In the genomic region with DNA sequence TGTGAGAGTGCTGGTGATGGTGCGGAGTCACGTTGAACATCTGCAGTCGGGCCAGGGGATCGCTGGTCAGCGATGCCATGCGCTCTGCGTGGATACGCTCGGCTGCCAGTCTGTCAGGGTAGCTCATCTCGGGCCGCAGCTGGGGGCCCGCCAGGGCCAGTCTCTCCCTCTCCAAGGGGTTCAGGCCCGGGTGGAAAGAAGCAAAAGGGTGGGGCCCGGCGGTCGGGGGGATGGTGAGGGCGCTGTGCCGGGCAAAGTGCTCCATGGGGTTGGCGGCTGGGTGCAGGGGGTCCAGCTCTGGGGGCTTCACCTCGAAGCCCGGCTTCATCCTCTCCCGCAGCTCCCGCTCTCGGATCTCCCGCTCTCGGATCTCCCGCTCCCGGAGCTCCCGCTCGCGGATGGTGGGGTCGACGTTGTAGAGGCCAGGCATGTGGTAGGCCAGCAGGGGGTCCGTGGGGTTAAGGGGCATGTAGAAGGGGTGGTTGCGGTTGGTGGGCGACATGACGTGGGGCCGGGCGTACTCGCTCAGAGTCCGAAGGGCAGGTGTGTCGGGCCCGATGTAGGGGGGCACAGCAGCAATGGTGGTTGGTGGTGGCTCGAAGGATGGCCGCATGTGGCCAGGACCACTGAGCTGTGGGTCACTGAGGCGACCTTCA, we compare ENCODE assay signal across 26 cellular contexts. TPM values are rescaled to one million over a fixed set of nuclear protein-coding genes. Genes with fewer than 3 reads are reported as not detected.
DNase-seq lines count a peak whose midpoint lies in the region; ATAC-seq, FAIRE-seq and TF ChIP-seq lines count a peak whose summit lies in the region.
"Had no signal": no experiment of that assay in that cellular context is flagged by ENCODE, and none has a peak within 500 bp of the region (broad histone marks: within the 10 kb centered on the region; RNA-seq: fewer than 3 reads in every experiment).

No MANE protein-coding gene starts in this region.

- TF ChIP-seq CTCF in VCaP (conservative IDR thresholded peaks at IDR 0.05): no peak
- no peak for TF ChIP-seq CTCF in kidney (IDR thresholded peaks at IDR 0.05; ENCODE audit: borderline replicate concordance, extremely low read depth, insufficient read depth)
- no peak for TF ChIP-seq CTCF in Peyer's patch (IDR thresholded peaks at IDR 0.05)
- no peak for TF ChIP-seq CTCF in tibial nerve (IDR thresholded peaks at IDR 0.05)

- H3K27ac ChIP-seq in VCaP: peak overlapping the region; percentile 29; the same call in 1 of the 2 replicates
- no peak overlapping the region for H3K27ac ChIP-seq in kidney (ENCODE audit: low read depth in 2 of 2, low read length in 2 of 2)
- H3K27ac ChIP-seq in Peyer's patch: no peak overlapping the region
- peak overlapping the region in 2 of 4 donors; percentile 43 to 64 for H3K27ac ChIP-seq in tibial nerve
- H3K27ac ChIP-seq: C4-2B had no signal

- H3K9ac ChIP-seq in kidney (ENCODE audit: low read length in 2 of 2): no peak overlapping the region

- no peaks in the 10 kb centered on the region for H3K27me3 ChIP-seq in Peyer's patch
- no peaks in the 10 kb centered on the region for H3K27me3 ChIP-seq in tibial nerve

- H3K36me3 ChIP-seq in kidney (ENCODE audit: control insufficient read depth in 1 of 2, insufficient read depth in 2 of 2, low read length in 2 of 2) (peaks cover 64 to 85% of the 10 kb centered on the region in 2 donors), Peyer's patch (peaks cover 0 to 99% (median 0%) of the 10 kb centered on the region in 3 donors), tibial nerve (peaks cover 23 to 100% (median 56%) of the 10 kb centered on the region in 3 donors)

- H3K27ac Mint-ChIP-seq in central memory CD8-positive, alpha-beta T cell (ENCODE audit: low read depth): peak overlapping the region; percentile 13
- H3K27ac Mint-ChIP-seq in stimulated activated effector memory CD8-positive, alpha-beta T cell treated with anti-CD3 and anti-CD28 coated beads, Interleukin-12 subunit alpha, Interleukin-12 subunit beta, amount 100 ng/mL, for 72 hours: peak overlapping the region; percentile 58
- H3K27ac Mint-ChIP-seq in activated T-helper 1 cell treated with anti-CD3 and anti-CD28 coated beads, Interleukin-12 subunit alpha, Interleukin-12 subunit beta, Interleukin-2, Interleukin-4 antibody, amounts not matched to agents 30 ng/mL and 10 ng/mL and 1 ng/mL, durations not matched to agents 14 hours and 24 hours and 36 hours: no peak overlapping the region
- H3K27ac Mint-ChIP-seq: activated CD4-positive, alpha-beta memory T cell treated with anti-CD3 and anti-CD28 coated beads, Interleukin-2, amount 10 ng/mL, durations not matched to agents 7 days and 5 days had no signal

- TF ChIP-seq EP300 in tibial nerve (IDR thresholded peaks at IDR 0.05): no peak

- H3K4me3 Mint-ChIP-seq in central memory CD8-positive, alpha-beta T cell: no peak overlapping the region
- H3K4me3 Mint-ChIP-seq in stimulated activated effector memory CD8-positive, alpha-beta T cell treated with anti-CD3 and anti-CD28 coated beads, Interleukin-12 subunit alpha, Interleukin-12 subunit beta, amount 100 ng/mL, for 72 hours: no peak overlapping the region
- H3K4me3 Mint-ChIP-seq in activated T-helper 1 cell treated with anti-CD3 and anti-CD28 coated beads, Interleukin-12 subunit alpha, Interleukin-12 subunit beta, Interleukin-2, Interleukin-4 antibody, amounts not matched to agents 30 ng/mL and 10 ng/mL and 1 ng/mL, durations not matched to agents 14 hours and 24 hours and 36 hours: no peak overlapping the region
- H3K4me3 Mint-ChIP-seq: activated CD4-positive, alpha-beta memory T cell treated with anti-CD3 and anti-CD28 coated beads, Interleukin-2, amount 10 ng/mL, durations not matched to agents 7 days and 5 days had no signal

- WGBS in tibial nerve, 2 donors: 90 to 91% methylated on average over 45 to 46 of the region's 46 CpGs

- no peak for FAIRE-seq in kidney (lab: Jason Lieb, UNC)
- FAIRE-seq: GM18507 had no signal

- H3K9me3 ChIP-seq in kidney (ENCODE audit: control insufficient read depth in 1 of 2, low read length in 2 of 2) (no peaks in the 10 kb centered on the region), Peyer's patch (no peaks in the 10 kb centered on the region), tibial nerve (no peaks in the 10 kb centered on the region)
- H3K9me3 ChIP-seq: Caco-2, prostate gland had no signal

- H3K4me3 ChIP-seq in kidney (ENCODE audit: low read length in 2 of 2) (no peak overlapping the region), Peyer's patch (no peak overlapping the region), tibial nerve (no peak overlapping the region)
- H3K4me3 ChIP-seq: prostate gland had no signal

- intact Hi-C loops in kidney (cut with DNase I): no loop called here
- intact Hi-C loops in activated T-helper 1 cell treated with anti-CD3 and anti-CD28 coated beads, Interleukin-12 subunit alpha, Interleukin-12 subunit beta, Interleukin-2, Interleukin-4 antibody, amounts not matched to agents 30 ng/mL and 10 ng/mL and 1 ng/mL, durations not matched to agents 14 hours and 24 hours and 36 hours (cut with micrococcal nuclease): no loop called here

- peaks cover 6% of the 10 kb centered on the region for H3K4me1 Mint-ChIP-seq in central memory CD8-positive, alpha-beta T cell
- H3K4me1 Mint-ChIP-seq in stimulated activated effector memory CD8-positive, alpha-beta T cell treated with anti-CD3 and anti-CD28 coated beads, Interleukin-12 subunit alpha, Interleukin-12 subunit beta, amount 100 ng/mL, for 72 hours: peaks cover 6% of the 10 kb centered on the region
- H3K4me1 Mint-ChIP-seq in activated T-helper 1 cell treated with anti-CD3 and anti-CD28 coated beads, Interleukin-12 subunit alpha, Interleukin-12 subunit beta, Interleukin-2, Interleukin-4 antibody, amounts not matched to agents 30 ng/mL and 10 ng/mL and 1 ng/mL, durations not matched to agents 14 hours and 24 hours and 36 hours (ENCODE audit: low read depth): no peaks in the 10 kb centered on the region
- H3K4me1 Mint-ChIP-seq: activated CD4-positive, alpha-beta memory T cell treated with anti-CD3 and anti-CD28 coated beads, Interleukin-2, amount 10 ng/mL, durations not matched to agents 7 days and 5 days had no signal

- no peak for TF ChIP-seq POLR2A in Peyer's patch (IDR thresholded peaks at IDR 0.05)
- no peak for TF ChIP-seq POLR2A in tibial nerve (IDR thresholded peaks at IDR 0.05)

- no peaks in the 10 kb centered on the region for H3K9me3 Mint-ChIP-seq in central memory CD8-positive, alpha-beta T cell
- no peaks in the 10 kb centered on the region for H3K9me3 Mint-ChIP-seq in stimulated activated effector memory CD8-positive, alpha-beta T cell treated with anti-CD3 and anti-CD28 coated beads, Interleukin-12 subunit alpha, Interleukin-12 subunit beta, amount 100 ng/mL, for 72 hours
- no peaks in the 10 kb centered on the region for H3K9me3 Mint-ChIP-seq in activated T-helper 1 cell treated with anti-CD3 and anti-CD28 coated beads, Interleukin-12 subunit alpha, Interleukin-12 subunit beta, Interleukin-2, Interleukin-4 antibody, amounts not matched to agents 30 ng/mL and 10 ng/mL and 1 ng/mL, durations not matched to agents 14 hours and 24 hours and 36 hours
- H3K9me3 Mint-ChIP-seq: activated CD4-positive, alpha-beta memory T cell treated with anti-CD3 and anti-CD28 coated beads, Interleukin-2, amount 10 ng/mL, durations not matched to agents 7 days and 5 days had no signal

- peaks cover 41% of the 10 kb centered on the region for H3K36me3 Mint-ChIP-seq in central memory CD8-positive, alpha-beta T cell (ENCODE audit: insufficient read depth)
- H3K36me3 Mint-ChIP-seq in stimulated activated effector memory CD8-positive, alpha-beta T cell treated with anti-CD3 and anti-CD28 coated beads, Interleukin-12 subunit alpha, Interleukin-12 subunit beta, amount 100 ng/mL, for 72 hours: peaks cover 87% of the 10 kb centered on the region
- H3K36me3 Mint-ChIP-seq in activated T-helper 1 cell treated with anti-CD3 and anti-CD28 coated beads, Interleukin-12 subunit alpha, Interleukin-12 subunit beta, Interleukin-2, Interleukin-4 antibody, amounts not matched to agents 30 ng/mL and 10 ng/mL and 1 ng/mL, durations not matched to agents 14 hours and 24 hours and 36 hours (ENCODE audit: low read depth): peaks cover 25% of the 10 kb centered on the region

- DNase-seq in central memory CD8-positive, alpha-beta T cell (ENCODE audit: low spot score in 2 of 2): no peak
- DNase-seq in kidney (peak; percentile 69), Peyer's patch (no peak), tibial nerve (ENCODE audit: low spot score in 2 of 2) (no peak)
- DNase-seq in stimulated activated effector memory CD8-positive, alpha-beta T cell treated with anti-CD3 and anti-CD28 coated beads, Interleukin-12 subunit alpha, Interleukin-12 subunit beta, amount 100 ng/mL, for 72 hours (ENCODE audit: low spot score in 2 of 2): no peak
- DNase-seq in activated T-helper 1 cell treated with anti-CD3 and anti-CD28 coated beads, Interleukin-12 subunit alpha, Interleukin-12 subunit beta, Interleukin-2, Interleukin-4 antibody, amounts not matched to agents 30 ng/mL and 10 ng/mL and 1 ng/mL, durations not matched to agents 14 hours and 24 hours and 36 hours (ENCODE audit: low spot score): no peak
- DNase-seq: activated CD4-positive, alpha-beta memory T cell treated with anti-CD3 and anti-CD28 coated beads, Interleukin-2, amount 10 ng/mL, durations not matched to agents 7 days and 5 days; activated CD4-positive, CD25-positive, alpha-beta regulatory T cell; activated gamma-delta T cell; Caco-2; DMS79; GDM1; mesendoderm; NCI-H2029 treated with DMSO at 0.1 percent for 48 hours; NCI-H2227 treated with DMSO at 0.1 percent for 48 hours; NCI-H526 treated with DMSO at 0.1 percent for 48 hours; SIG-M5; stimulated activated CD8-positive, alpha-beta memory T cell treated with anti-CD3 and anti-CD28 coated beads, Interleukin-4, amount 100 ng/mL, for 48 hours; SW 1271; trophoblast cell had no signal

- H3K4me1 ChIP-seq in kidney (ENCODE audit: control insufficient read depth in 1 of 2, insufficient read depth in 1 of 2, low read depth in 1 of 2, low read length in 2 of 2) (peaks cover 4 to 12% of the 10 kb centered on the region in 2 donors), Peyer's patch (peaks cover 0 to 10% (median 0%) of the 10 kb centered on the region in 4 donors), tibial nerve (peaks cover 0 to 36% (median 9%) of the 10 kb centered on the region in 4 donors)
- H3K4me1 ChIP-seq: Caco-2 had no signal

- H3K27me3 Mint-ChIP-seq in central memory CD8-positive, alpha-beta T cell: no peaks in the 10 kb centered on the region
- H3K27me3 Mint-ChIP-seq in activated T-helper 1 cell treated with anti-CD3 and anti-CD28 coated beads, Interleukin-12 subunit alpha, Interleukin-12 subunit beta, Interleukin-2, Interleukin-4 antibody, amounts not matched to agents 30 ng/mL and 10 ng/mL and 1 ng/mL, durations not matched to agents 14 hours and 24 hours and 36 hours (ENCODE audit: insufficient read depth): peaks cover 1% of the 10 kb centered on the region
- H3K27me3 Mint-ChIP-seq: activated CD4-positive, alpha-beta memory T cell treated with anti-CD3 and anti-CD28 coated beads, Interleukin-2, amount 10 ng/mL, durations not matched to agents 7 days and 5 days had no signal

- ATAC-seq in central memory CD8-positive, alpha-beta T cell (replicated peaks; ENCODE audit: extremely low read depth, poor library complexity, severe bottlenecking): no peak
- ATAC-seq in stimulated activated effector memory CD8-positive, alpha-beta T cell treated with anti-CD3 and anti-CD28 coated beads, Interleukin-12 subunit alpha, Interleukin-12 subunit beta, amount 100 ng/mL, for 72 hours: no peak
- ATAC-seq: left colon had no signal

RNA-seq across cellular contexts. Expression of gene SLC45A1, which starts 40.5 kb away (rescaled TPM):
- 1.8 TPM for total RNA-seq in kidney
- polyA plus RNA-seq in kidney (ENCODE audit: insufficient read depth, low read depth, low replicate concordance): 9.2 TPM
- total RNA-seq in activated T-helper 1 cell treated with anti-CD3 and anti-CD28 coated beads, Interleukin-12 subunit alpha, Interleukin-12 subunit beta, Interleukin-2, Interleukin-4 antibody, amounts not matched to agents 30 ng/mL and 10 ng/mL and 1 ng/mL, durations not matched to agents 14 hours and 24 hours and 36 hours: 0.39 and 0.57 TPM in 2 replicates
- 1 to 10 TPM in 2 of 4 donors, under 1 TPM in 2; 0.70 to 2.5 (median 1.1) TPM for total RNA-seq in Peyer's patch
- 10 to 100 TPM in 1 of 4 donors, 1 to 10 TPM in 3; 5.4 to 15.1 (median 7.6) TPM for total RNA-seq in tibial nerve
- total RNA-seq: HT-29 had no signal
